ENCODE assay signal across 8 cellular contexts in the genomic region with DNA sequence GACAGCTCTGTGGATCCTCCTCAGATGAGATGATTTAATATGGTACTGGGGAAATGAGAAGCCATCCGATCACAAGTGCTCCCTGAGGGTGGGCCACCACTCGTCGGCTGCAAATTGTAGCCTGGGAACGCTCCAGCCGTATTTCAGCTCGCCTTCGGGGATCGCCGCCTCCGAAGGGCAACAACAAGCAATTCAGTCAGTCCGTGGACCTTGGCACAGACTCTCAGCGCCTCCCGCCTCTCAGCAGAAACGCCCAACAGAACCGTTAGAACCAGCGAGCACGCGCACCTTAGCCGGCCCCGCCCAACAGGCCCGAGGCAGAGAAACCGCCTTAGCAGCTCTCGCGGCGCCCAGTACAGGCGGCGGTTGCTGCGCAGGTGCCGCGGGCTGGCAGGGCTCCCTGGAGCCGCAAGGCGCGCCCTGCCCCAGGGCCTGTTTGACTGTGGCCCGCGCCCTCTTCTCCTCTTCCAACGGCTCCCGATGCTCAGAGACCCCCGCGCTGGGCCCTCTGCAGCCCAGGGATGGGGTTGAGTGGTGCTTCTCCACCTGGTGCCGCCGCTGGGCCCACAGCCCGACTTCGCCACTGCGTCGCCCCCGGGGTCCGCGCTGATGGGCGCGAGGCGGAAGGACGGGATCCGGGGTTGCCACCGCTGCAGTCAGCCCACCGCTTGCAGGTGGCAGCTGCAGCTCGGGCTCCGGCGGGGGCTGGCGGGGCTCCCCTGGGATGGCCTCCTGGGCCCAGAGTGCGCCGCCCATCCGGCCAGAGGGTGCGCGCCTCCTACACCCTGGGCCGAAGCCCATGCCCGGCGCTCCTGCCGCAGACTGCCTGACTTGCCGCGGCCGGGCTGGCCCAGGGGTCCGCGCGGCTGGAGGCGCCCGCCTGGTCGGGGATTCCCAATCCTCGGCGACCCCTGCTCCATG.
DNase-seq lines count a peak whose midpoint lies in the region; TF ChIP-seq lines count a peak whose summit lies in the region.
"Not testable (repeated sequence)": the region's sequence is repeated elsewhere in the genome, so short reads cannot be mapped to it uniquely, and the experiment has no call there.

No MANE protein-coding gene starts in this region.

- H3K27me3 ChIP-seq in hepatocyte (peaks cover 48% of the 10 kb centered on the region), neuronal stem cell (ENCODE audit: control insufficient read depth in 3 of 3, insufficient read depth in 3 of 3, low read depth in 1 of 3, low read length in 3 of 3) (peaks cover 0 to 46% (median 23%) of the 10 kb centered on the region in 3 experiments)

- BruUV-seq in MCF 10A (replicated peaks; lab: Mats Ljungman, UMichigan) = not testable (repeated sequence)

- 3% methylated on average over 60 of the region's 79 CpGs for WGBS in hepatocyte (ENCODE audit: low lambda C conversion rate, missing lambda C conversion rate)
- WGBS in neuronal stem cell (ENCODE audit: extremely low coverage in 2 of 2, insufficient read length in 2 of 2, insufficient replicate concordance in 1 of 2), 2 donors = no CpG with 5 or more reads among the region's 79 CpGs

- not testable (repeated sequence) for H3K4ac ChIP-seq in neuronal stem cell (ENCODE audit: low read length)

- H3K36me3 ChIP-seq in hepatocyte (replicated peaks; ENCODE audit: insufficient read depth, low read depth); neuronal stem cell (replicated peaks in 1 of 2; ENCODE audit: control insufficient read depth in 2 of 2, insufficient read depth in 2 of 2, low read length in 2 of 2): not testable (repeated sequence)

- H3K4me3 Mint-ChIP-seq in MCF 10A (ENCODE audit: unreplicated experiment) = peak overlapping the region; percentile 61

- not testable (repeated sequence) for H2BK5ac ChIP-seq in neuronal stem cell (ENCODE audit: low read length)

- not testable (repeated sequence) for H3K9me3 Mint-ChIP-seq in MCF 10A (ENCODE audit: unreplicated experiment)

- CTCF ChIA-PET in MCF 10A (lab: Yijun Ruan, JAX) = interaction anchor here (1.0 to 1.3 kb wide), 2 partner anchors 17 to 22 kb away, joined by 4 to 6 read pairs; no protein-coding TSS in a partner anchor

- H3K79me2 ChIP-seq in hepatocyte = not testable (repeated sequence)

- not testable (repeated sequence) for H2AK5ac ChIP-seq in neuronal stem cell (ENCODE audit: low read depth, low read length)

- not testable (repeated sequence) for H3K9me3 ChIP-seq in hepatocyte (ENCODE audit: low read depth); neuronal stem cell (replicated peaks in 1 of 2; ENCODE audit: control insufficient read depth in 2 of 2, insufficient read depth in 1 of 2, low read depth in 1 of 2, low read length in 2 of 2)

- H2BK120ac ChIP-seq in neuronal stem cell (ENCODE audit: low read depth, low read length) = not testable (repeated sequence)

- POLR2A ChIA-PET in MCF 10A (lab: Yijun Ruan, JAX) = not testable (repeated sequence)

- intact Hi-C loops in MCF 10A (cut with micrococcal nuclease) = not testable (repeated sequence)

- H3K18ac ChIP-seq in neuronal stem cell (ENCODE audit: low read length) = peak overlapping the region; percentile 95

- not testable (repeated sequence) for H3K9me2 ChIP-seq in hepatocyte (replicated peaks; ENCODE audit: insufficient read depth)

- H4K20me1 ChIP-seq in hepatocyte (ENCODE audit: insufficient read depth, poor library complexity, severe bottlenecking) = not testable (repeated sequence)

- not testable (repeated sequence) for H2AFZ ChIP-seq in hepatocyte
- peak overlapping the region; percentile 81 for H2AFZ ChIP-seq in neuronal stem cell (ENCODE audit: low read length)

- H2BK12ac ChIP-seq in neuronal stem cell (ENCODE audit: low read length) = peak overlapping the region; percentile 41

- peak overlapping the region; percentile 65 for H3K23ac ChIP-seq in neuronal stem cell (ENCODE audit: low read depth, low read length, poor library complexity)

- peak overlapping the region; percentile 67 for H2BK15ac ChIP-seq in neuronal stem cell (ENCODE audit: low read length)

- H3K27ac ChIP-seq in hepatocyte; neuronal stem cell (replicated peaks; ENCODE audit: low read length): not testable (repeated sequence)

- not testable (repeated sequence) for TF ChIP-seq CTCF in MCF 10A (IDR thresholded peaks at IDR 0.05; ENCODE audit: unreplicated experiment); hepatocyte (IDR thresholded peaks at IDR 0.05; ENCODE audit: poor library complexity)

- H3K9ac ChIP-seq in neuronal stem cell (ENCODE audit: low read depth, low read length, poor library complexity) = peak overlapping the region; percentile 84

- H3K4me2 ChIP-seq in hepatocyte (peak overlapping the region; percentile 83), neuronal stem cell (ENCODE audit: insufficient read depth, low read length, poor library complexity, severe bottlenecking) (peak overlapping the region; percentile 98)

- not testable (repeated sequence) for H3K36me3 Mint-ChIP-seq in MCF 10A (ENCODE audit: insufficient read depth, unreplicated experiment)

- not testable (repeated sequence) for H3K14ac ChIP-seq in neuronal stem cell (ENCODE audit: low read length)

- not testable (repeated sequence) for H3K27ac Mint-ChIP-seq in MCF 10A (ENCODE audit: low read depth, unreplicated experiment)

- not testable (repeated sequence) for H4K91ac ChIP-seq in neuronal stem cell (ENCODE audit: low read depth, low read length, poor library complexity)

- H3K4me1 Mint-ChIP-seq in MCF 10A (ENCODE audit: insufficient read depth, unreplicated experiment) = not testable (repeated sequence)

- not testable (repeated sequence) for H3K4me1 ChIP-seq in hepatocyte (ENCODE audit: insufficient read depth); neuronal stem cell (ENCODE audit: control insufficient read depth in 2 of 2, insufficient read depth in 1 of 2, low read depth in 1 of 2, low read length in 2 of 2)

- not testable (repeated sequence) for H3K79me1 ChIP-seq in neuronal stem cell (ENCODE audit: low read depth, low read length)

- not testable (repeated sequence) for H4K8ac ChIP-seq in neuronal stem cell (ENCODE audit: low read depth, low read length)

- H3K4me3 ChIP-seq in hepatocyte = not testable (repeated sequence)
- peak overlapping the region in 1 of 2 donors; percentile 80 for H3K4me3 ChIP-seq in neuronal stem cell (ENCODE audit: low read length in 2 of 2)

- DNase-seq in COR-L47 (lab: John Stamatoyannopoulos, UW) = peak; percentile 73
- DNase-seq in HUDEP-2 (lab: John Stamatoyannopoulos, UW; ENCODE audit: unreplicated experiment in 76 of 76) = peak in 75 of 76 experiments; percentile 29 to 90 (median 82)
- peak; percentile 48 for DNase-seq in NCI-H510A (lab: John Stamatoyannopoulos, UW)
- peak; percentile 20 for DNase-seq in activated CD4-positive, alpha-beta T cell treated with anti-CD3 and anti-CD28 coated beads, Interleukin-2, amount 50 U/mL, for 1 hour
- DNase-seq in MCF 10A (ENCODE audit: unreplicated experiment) = peak; percentile 60
- DNase-seq in hepatocyte (ENCODE audit: low spot score) = peak; percentile 62
- not testable (repeated sequence) for DNase-seq in neuronal stem cell (ENCODE audit: low spot score)
- DNase-seq in stimulated activated CD8-positive, alpha-beta memory T cell treated with anti-CD3 and anti-CD28 coated beads, Interleukin-4, amount 100 ng/mL, for 48 hours = peak; percentile 73

- H3K27me3 Mint-ChIP-seq in MCF 10A (ENCODE audit: insufficient read depth, unreplicated experiment) = not testable (repeated sequence)
